ENCODE assay signal across 8 cellular contexts in genomic region chr3:46629571-46630517, GRCh38. TPM values are rescaled to one million over a fixed set of nuclear protein-coding genes. Genes with fewer than 3 reads are reported as not detected.
DNase-seq lines count a peak whose midpoint lies in the region; ATAC-seq and TF ChIP-seq lines count a peak whose summit lies in the region.

No MANE protein-coding gene starts in this region.

- no peaks in the 10 kb centered on the region for H3K36me3 Mint-ChIP-seq in activated CD4-positive, alpha-beta memory T cell treated with anti-CD3 and anti-CD28 coated beads for 36 hours

- no peaks in the 10 kb centered on the region for H3K9me3 Mint-ChIP-seq in activated CD4-positive, alpha-beta memory T cell treated with anti-CD3 and anti-CD28 coated beads for 36 hours

- H3K4me3 ChIP-seq in lower leg skin (ENCODE audit: low read depth, poor library complexity, severe bottlenecking) = no peak overlapping the region

- H3K4me1 Mint-ChIP-seq in activated CD4-positive, alpha-beta memory T cell treated with anti-CD3 and anti-CD28 coated beads for 36 hours (ENCODE audit: low read depth) = peaks cover 18% of the 10 kb centered on the region

- TF ChIP-seq CTCF in GM10248 (IDR thresholded peaks at IDR 0.05; ENCODE audit: control extremely low read depth, extremely low read depth, low read depth, missing control alignments) (peak; percentile 97), lower leg skin (IDR thresholded peaks at IDR 0.05) (peak in 1 of 3 donors; percentile 89)

- peak overlapping the region; percentile 31 for H3K27ac Mint-ChIP-seq in activated CD4-positive, alpha-beta memory T cell treated with anti-CD3 and anti-CD28 coated beads for 36 hours

- peak overlapping the region; percentile 40 for H3K4me3 Mint-ChIP-seq in activated CD4-positive, alpha-beta memory T cell treated with anti-CD3 and anti-CD28 coated beads for 36 hours

- TF ChIP-seq POLR2A in lower leg skin (IDR thresholded peaks at IDR 0.05) = no peak

- DNase-seq in GM10248 (ENCODE audit: extremely low spot score) (peak; percentile 86), NCI-H510A (lab: John Stamatoyannopoulos, UW) (peak; percentile 34), dermis microvascular lymphatic vessel endothelial cell (ENCODE audit: low read depth in 2 of 2) (peak; percentile 38 to 80), lower leg skin (ENCODE audit: low spot score in 2 of 2) (peak; percentile 70 to 95), NCI-H146 treated with DMSO at 0.1 percent for 48 hours (lab: John Stamatoyannopoulos, UW; ENCODE audit: unreplicated experiment) (no peak)
- peak; percentile 83 for DNase-seq in activated CD4-positive, alpha-beta memory T cell treated with anti-CD3 and anti-CD28 coated beads for 36 hours
- DNase-seq in stimulated activated CD4-positive, alpha-beta T cell treated with anti-CD3 and anti-CD28 coated beads, Interleukin-4, amount 100 ng/mL, for 24 hours = peak; percentile 79

- H3K27me3 Mint-ChIP-seq in activated CD4-positive, alpha-beta memory T cell treated with anti-CD3 and anti-CD28 coated beads for 36 hours = no peaks in the 10 kb centered on the region

- CTCF ChIA-PET in GM10248 (lab: Yijun Ruan, JAX) = interaction anchor here (0.6 to 8.0 kb wide), 24 partner anchors 10 to 230 kb away, joined by 3 to 168 read pairs (median 4); partner anchors contain the start of genes FAM240A and RTP3
- CTCF ChIA-PET in activated CD4-positive, alpha-beta memory T cell treated with anti-CD3 and anti-CD28 coated beads for 36 hours (lab: Charles Lee) = interaction anchor here (0.7 to 9.5 kb wide), 42 partner anchors 9 to 779 kb away, joined by 3 to 250 read pairs (median 4); partner anchors contain the start of genes ALS2CL and RTP3

- ATAC-seq in HG02885 (IDR thresholded peaks at IDR 0.05; ENCODE audit: poor library complexity, unreplicated experiment) = peak; percentile 78

- POLR2A ChIA-PET in GM10248 (lab: Yijun Ruan, JAX) = no interaction called here
- POLR2A ChIA-PET in activated CD4-positive, alpha-beta memory T cell treated with anti-CD3 and anti-CD28 coated beads for 36 hours (lab: Charles Lee) = interaction anchor here (1.3 kb wide), 1 partner anchor 140 kb away, joined by 4 read pairs; no protein-coding TSS in a partner anchor

- intact Hi-C loops in activated CD4-positive, alpha-beta memory T cell treated with anti-CD3 and anti-CD28 coated beads for 36 hours (cut with micrococcal nuclease) = loop anchor here (1.0 kb wide), 1 partner anchor 142 kb away; no protein-coding TSS in a partner anchor
- intact Hi-C loops in lower leg skin (cut with DNase I; ENCODE audit: low total_unique reads) = loop anchor here (10.0 kb wide), 1 partner anchor 145 kb away; no protein-coding TSS in a partner anchor

- 11 to 13% methylated on average over 27 to 35 of the region's 35 CpGs for WGBS in lower leg skin, 2 donors

RNA-seq across cellular contexts. Expression of gene FAM240A, which starts 17.5 kb away (rescaled TPM):
- total RNA-seq in activated CD4-positive, alpha-beta memory T cell treated with anti-CD3 and anti-CD28 coated beads for 36 hours = not detected
- total RNA-seq in dermis microvascular lymphatic vessel endothelial cell (not detected in 2 replicates), lower leg skin (under 1 TPM in 1 of 4 donors, not detected in 3; 0.42 TPM)
